8 cellular contexts compared by ENCODE assay signal in genomic region chr16:14072360-14072759, GRCh38. TPM values are rescaled to one million over a fixed set of nuclear protein-coding genes. Genes with fewer than 3 reads are reported as not detected.
DNase-seq lines count a peak whose midpoint lies in the region; ATAC-seq and TF ChIP-seq lines count a peak whose summit lies in the region.

No MANE protein-coding gene starts in this region.

- no peak for DNase-seq in HCT116 (ENCODE audit: low read depth, low spot score)
- no peak for DNase-seq in WTC11 (ENCODE audit: low spot score)
- no peak for DNase-seq in right cardiac atrium
- no peak for DNase-seq in skeletal muscle cell (ENCODE audit: low read depth)
- no peak for DNase-seq in G401 (ENCODE audit: low spot score)
- no peak for DNase-seq in DMS 273 (lab: John Stamatoyannopoulos, UW; ENCODE audit: unreplicated experiment)
- no peak for DNase-seq in activated CD4-positive, CD25-positive, alpha-beta regulatory T cell treated with anti-CD3 and anti-CD28 coated beads, Interleukin-2, amount 50 U/mL, for 72 hours
- DNase-seq in AG20443 (ENCODE audit: low spot score): no peak

- H3K4me1 Mint-ChIP-seq in WTC11: peaks cover 19% of the 10 kb centered on the region

- peak overlapping the region; percentile 88 for H3K4me3 Mint-ChIP-seq in WTC11

- no peak overlapping the region for H2AFZ ChIP-seq in HCT116 (ENCODE audit: low read depth, low read length, poor library complexity, severe bottlenecking)

- in situ Hi-C loops in G401 (cut with HindIII; ENCODE audit: low sequenced_read_pairs): no loop called here

- no peak for TF ChIP-seq POLR2A in HCT116 (IDR thresholded peaks at IDR 0.05; ENCODE audit: borderline replicate concordance, extremely low read depth, insufficient read depth, insufficient read length)

- TF ChIP-seq CTCF in HCT116 (IDR thresholded peaks at IDR 0.05 in 2 of 3, conservative IDR thresholded peaks at IDR 0.05 in 1 of 3; ENCODE audit: borderline replicate concordance in 1 of 3, insufficient read depth in 1 of 3, low read depth in 2 of 3, low read length in 2 of 3) (no peak), WTC11 (IDR thresholded peaks at IDR 0.05) (no peak)

- WGBS in right cardiac atrium: 97% methylated on average over 6 of the region's 6 CpGs

- BruUV-seq in HCT116 (replicated peaks; lab: Mats Ljungman, UMichigan): no TSS peak

- H3K79me2 ChIP-seq in HCT116 (ENCODE audit: insufficient read depth, low read length): peaks cover 58% of the 10 kb centered on the region

- CTCF ChIA-PET in HCT116 (lab: Charles Lee) (no interaction called here), WTC11 (lab: Charles Lee) (interaction anchor here (1.3 to 1.5 kb wide), 2 partner anchors 152 to 153 kb away, joined by 5 read pairs; partner anchors contain the start of gene ERCC4)

- RAD21 ChIA-PET in HCT116 (lab: Charles Lee; ENCODE audit: low non-redundant PET in 1 of 2, low total read pairs in 2 of 2, uncharacterized antibody in 2 of 2, unreplicated experiment in 2 of 2): no interaction called here

- POLR2A ChIA-PET in HCT116 (lab: Charles Lee) (no interaction called here), WTC11 (lab: Charles Lee) (no interaction called here)

- no peaks in the 10 kb centered on the region for H3K36me3 ChIP-seq in HCT116 (ENCODE audit: control insufficient read depth in 1 of 2, insufficient read depth in 2 of 2, low read length in 2 of 2)

- no peaks in the 10 kb centered on the region for H3K36me3 Mint-ChIP-seq in WTC11

- H3K4me1 ChIP-seq in HCT116 (ENCODE audit: control insufficient read depth in 1 of 2, insufficient read depth in 2 of 2, low read length in 2 of 2) (peaks cover 4 to 19% of the 10 kb centered on the region in 2 experiments; a peak in 3 of 4 replicates), right cardiac atrium (ENCODE audit: control insufficient read depth, insufficient read depth, low read length) (peaks cover 2% of the 10 kb centered on the region)

- H3K9me3 ChIP-seq in HCT116 (ENCODE audit: control insufficient read depth in 1 of 2, insufficient read depth in 1 of 2, low read depth in 1 of 2, low read length in 2 of 2) (no peaks in the 10 kb centered on the region), right cardiac atrium (ENCODE audit: control insufficient read depth, low read length) (no peaks in the 10 kb centered on the region)

- H4K20me1 ChIP-seq in HCT116 (ENCODE audit: insufficient read depth): no peaks in the 10 kb centered on the region; the same call in 1 of the 2 replicates

- H3K27ac Mint-ChIP-seq in WTC11: peak overlapping the region; percentile 46; the same call in 1 of the 2 replicates

- H3K9me2 ChIP-seq in HCT116 (ENCODE audit: insufficient read depth): no peaks in the 10 kb centered on the region

- TF ChIP-seq RAD21 in HCT116 (IDR thresholded peaks at IDR 0.05; ENCODE audit: low read depth): no peak

- no peaks in the 10 kb centered on the region for H3K27me3 Mint-ChIP-seq in WTC11 (ENCODE audit: low read depth)

- no peaks in the 10 kb centered on the region for H3K9me3 Mint-ChIP-seq in WTC11

- peak overlapping the region; percentile 95 for H3K4me2 ChIP-seq in HCT116 (ENCODE audit: low read length)

- H3K27me3 ChIP-seq in HCT116 (ENCODE audit: insufficient read depth, low read length) (no peaks in the 10 kb centered on the region), right cardiac atrium (ENCODE audit: control insufficient read depth, insufficient read depth) (no peaks in the 10 kb centered on the region)

- H3K9ac ChIP-seq in HCT116 (ENCODE audit: low read length): peak overlapping the region; percentile 78; the same call in 1 of the 2 replicates

- intact Hi-C loops in HCT116 (cut with micrococcal nuclease) (no loop called here), right cardiac atrium (cut with DNase I) (loop anchor here in 2 of 4 donors (5.0 to 10.0 kb wide), 4 partner anchors 48 to 118 kb away; no protein-coding TSS in a partner anchor)

- ATAC-seq in HCT116: no peak
- no peak for ATAC-seq in WTC11
- no peak for ATAC-seq in right cardiac atrium

- H3K27ac ChIP-seq in HCT116 (ENCODE audit: low read depth, low read length): no peak overlapping the region
- no peak overlapping the region for H3K27ac ChIP-seq in right cardiac atrium (ENCODE audit: low read length)

- H3K4me3 ChIP-seq in HCT116 (replicated peaks in 1 of 2; ENCODE audit: low read depth in 1 of 2, low read length in 2 of 2) (peak overlapping the region; percentile 80), right cardiac atrium (ENCODE audit: low read length) (peak overlapping the region; percentile 55), skeletal muscle cell (ENCODE audit: low read depth, low read length) (peak overlapping the region; percentile 64)

TF ChIP-seq in HCT116, 20 proteins besides CTCF, POLR2A, EP300 and RAD21 (continues in another document):
- TF ChIP-seq ELF1 (IDR thresholded peaks at IDR 0.05; ENCODE audit: borderline replicate concordance, low read depth) (no peak), EZH2phosphoT487 (IDR thresholded peaks at IDR 0.05; ENCODE audit: borderline replicate concordance) (no peak), ZFX (IDR thresholded peaks at IDR 0.05) (no peak), JUND (IDR thresholded peaks at IDR 0.05) (no peak), POLR2AphosphoS5 (IDR thresholded peaks at IDR 0.05; ENCODE audit: low read depth, low read length) (no peak), SP1 (IDR thresholded peaks at IDR 0.05; ENCODE audit: low read depth) (no peak), ATF3 (IDR thresholded peaks at IDR 0.05) (no peak), FOSL1 (IDR thresholded peaks at IDR 0.05; ENCODE audit: low read depth) (no peak), CEBPB (IDR thresholded peaks at IDR 0.05; ENCODE audit: low read depth) (no peak), ZBTB33 (IDR thresholded peaks at IDR 0.05; ENCODE audit: extremely low read depth, insufficient replicate concordance, low read length) (no peak), EGR1 (IDR thresholded peaks at IDR 0.05; ENCODE audit: low read depth) (no peak), SIN3A (IDR thresholded peaks at IDR 0.05; ENCODE audit: low read depth) (no peak), SRF (IDR thresholded peaks at IDR 0.05; ENCODE audit: low read depth) (no peak)

TF ChIP-seq in WTC11, 78 proteins besides CTCF, POLR2A, EP300 and RAD21:
- TF ChIP-seq ZNF121 (CRISPR knock-in tag; IDR thresholded peaks at IDR 0.05): peak; percentile 65; the same call in 1 of the 2 replicates
- no peak for TF ChIP-seq HMGXB4 (CRISPR knock-in tag; IDR thresholded peaks at IDR 0.05)
TF ChIP-seq in WTC11: peak in this region for 1.

RNA-seq across cellular contexts. Expression of gene MRTFB, which starts 1.2 kb away (rescaled TPM):
- 39.0 TPM for total RNA-seq in HCT116 (2021; ENCODE audit: unreplicated experiment)
- 8.6 and 11.7 TPM in 2 replicates for polyA plus RNA-seq in HCT116 (2012)
- total RNA-seq in WTC11 (2021): 27.7 to 30.8 TPM (median 30.0 TPM) in 3 replicates
- 10 to 100 TPM; 41.3 to 61.8 (median 49.1) TPM for total RNA-seq in right cardiac atrium
- polyA plus RNA-seq in right cardiac atrium: 12.9 TPM
- 3.1 and 6.4 TPM in 2 replicates for total RNA-seq in G401 (2014; rRNA removed; shearing (Covaris generic))
